ENCODE assay signal across 29 cellular contexts in genomic region chr2:1938986-1939385, GRCh38.
A peak's percentile ranks its signal among the peaks of the same experiment; 100 is the strongest.
DNase-seq lines count a peak whose midpoint lies in the region; TF ChIP-seq lines count a peak whose summit lies in the region.
"Had no signal": no experiment of that assay in that cellular context is flagged by ENCODE, and none has a peak within 500 bp of the region (broad histone marks: within the 10 kb centered on the region; RNA-seq: fewer than 3 reads in every experiment).

No MANE protein-coding gene starts in this region.

- H3K9ac ChIP-seq in mesenchymal stem cell (ENCODE audit: low read length): no peak overlapping the region
- H3K9ac ChIP-seq: BLaER1; BLaER1 treated with 17β-estradiol and CSF1 and Interleukin-3, amounts not matched to agents 10 nM and 100 nM had no signal

- no peak overlapping the region for H3K23ac ChIP-seq in mesenchymal stem cell (ENCODE audit: low read length in 2 of 2)

- no peak overlapping the region for H4K91ac ChIP-seq in mesenchymal stem cell (ENCODE audit: low read length)

- H3K4me1 ChIP-seq in mesenchymal stem cell (ENCODE audit: control insufficient read depth, insufficient read depth, low read depth, low read length): peaks cover 8% of the 10 kb centered on the region
- no peaks in the 10 kb centered on the region for H3K4me1 ChIP-seq in sigmoid colon
- H3K4me1 ChIP-seq: A549, BE2C, BLaER1, Caco-2 had no signal

- no peak overlapping the region for H2BK15ac ChIP-seq in mesenchymal stem cell (ENCODE audit: low read depth, poor library complexity, severe bottlenecking)

- H3K4me3 ChIP-seq in mesenchymal stem cell (ENCODE audit: insufficient read depth in 1 of 2, low read depth in 1 of 2, low read length in 2 of 2) (no peak overlapping the region), sigmoid colon (no peak overlapping the region)
- H3K4me3 ChIP-seq: A549; BLaER1; BLaER1 treated with 17β-estradiol and CSF1 and Interleukin-3, amounts not matched to agents 10 nM and 100 nM had no signal

- no peak overlapping the region for H3K27ac ChIP-seq in mesenchymal stem cell (ENCODE audit: low read length, poor library complexity, severe bottlenecking)
- no peak overlapping the region for H3K27ac ChIP-seq in sigmoid colon
- H3K27ac ChIP-seq: 22Rv1; A549; BLaER1; BLaER1 treated with 17β-estradiol and CSF1 and Interleukin-3, amounts not matched to agents 10 nM and 100 nM; C4-2B had no signal

- WGBS in mesenchymal stem cell: 83% methylated on average over 17 of the region's 17 CpGs
- whole genome bisulfite sequencing in sigmoid colon, 2 donors: 80 to 86% methylated on average over 17 of the region's 17 CpGs

- intact Hi-C loops in sigmoid colon (cut with DNase I): no loop called here

- no peak for TF ChIP-seq POLR2A in sigmoid colon (IDR thresholded peaks at IDR 0.05)

- H3K14ac ChIP-seq in mesenchymal stem cell (ENCODE audit: low read length in 2 of 2): no peak overlapping the region

- H2BK5ac ChIP-seq in mesenchymal stem cell (ENCODE audit: low read depth, low read length, poor library complexity, severe bottlenecking): no peak overlapping the region

- no peak overlapping the region for H2AFZ ChIP-seq in mesenchymal stem cell (ENCODE audit: low read depth, low read length)

- no peak for TF ChIP-seq EP300 in sigmoid colon (IDR thresholded peaks at IDR 0.05)

- no peak overlapping the region for H2BK120ac ChIP-seq in mesenchymal stem cell (ENCODE audit: low read depth, low read length)

- H3K4ac ChIP-seq in mesenchymal stem cell (ENCODE audit: low read depth in 1 of 2, low read length in 2 of 2): no peak overlapping the region

- H3K18ac ChIP-seq in mesenchymal stem cell (ENCODE audit: low read depth in 1 of 2, low read length in 2 of 2): no peak overlapping the region

- H2AK5ac ChIP-seq in mesenchymal stem cell (ENCODE audit: low read length, severe bottlenecking): peak overlapping the region; percentile 1

- no peaks in the 10 kb centered on the region for H3K79me1 ChIP-seq in mesenchymal stem cell (replicated peaks; ENCODE audit: low read length, poor library complexity, severe bottlenecking)

- H4K8ac ChIP-seq in mesenchymal stem cell (ENCODE audit: low read length): no peak overlapping the region

- H2BK12ac ChIP-seq in mesenchymal stem cell (ENCODE audit: low read length in 2 of 2): no peak overlapping the region

- DNase-seq in NCI-H146 (lab: John Stamatoyannopoulos, UW): peak; percentile 13
- no peak for DNase-seq in NCI-H146 treated with DMSO at 0.1 percent for 48 hours (lab: John Stamatoyannopoulos, UW; ENCODE audit: unreplicated experiment)
- DNase-seq in mesenchymal stem cell: no peak
- DNase-seq in sigmoid colon: peak; percentile 33
- no peak for DNase-seq in activated CD4-positive, alpha-beta T cell treated with anti-CD3 and anti-CD28 coated beads for 48 hours
- DNase-seq in NCI-H2107 (lab: John Stamatoyannopoulos, UW): no peak
- DNase-seq: 8988T; ACHN; AML-193; BE2C; C1 segment of cervical spinal cord; Caco-2; Calu3; CD4-positive, alpha-beta memory T cell; CD4-positive, alpha-beta T cell; CD4-positive, CD25-positive, alpha-beta regulatory T cell; CD8-positive, alpha-beta memory T cell; CD8-positive, alpha-beta T cell; COR-L47; DMS 273 treated with DMSO at 0.1 percent for 48 hours; DMS153; DMS53; DND-41; EL had no signal

- H3K9me3 ChIP-seq in mesenchymal stem cell (ENCODE audit: control insufficient read depth, low read length): no peaks in the 10 kb centered on the region
- H3K9me3 ChIP-seq in sigmoid colon: no peaks in the 10 kb centered on the region
- H3K9me3 ChIP-seq: A549; BE2C; BLaER1; BLaER1 treated with 17β-estradiol and CSF1 and Interleukin-3, amounts not matched to agents 10 nM and 100 nM; Caco-2 had no signal

- H3K36me3 ChIP-seq in mesenchymal stem cell (ENCODE audit: control insufficient read depth in 1 of 2, insufficient read depth in 2 of 2, low read depth in 1 of 2, low read length in 2 of 2) (no peaks in the 10 kb centered on the region), sigmoid colon (no peaks in the 10 kb centered on the region)
- H3K36me3 ChIP-seq: BE2C; BLaER1; BLaER1 treated with 17β-estradiol and CSF1 and Interleukin-3, amounts not matched to agents 10 nM and 100 nM had no signal

- no peak overlapping the region for H3K4me2 ChIP-seq in mesenchymal stem cell (ENCODE audit: low read length, poor library complexity, severe bottlenecking)
- H3K4me2 ChIP-seq: A549; BLaER1; BLaER1 treated with 17β-estradiol and CSF1 and Interleukin-3, amounts not matched to agents 10 nM and 100 nM had no signal

- no peak for TF ChIP-seq CTCF in sigmoid colon (IDR thresholded peaks at IDR 0.05)

- H3K27me3 ChIP-seq in mesenchymal stem cell (ENCODE audit: control insufficient read depth in 1 of 2, insufficient read depth in 1 of 2, low read length in 2 of 2) (no peaks in the 10 kb centered on the region), sigmoid colon (no peaks in the 10 kb centered on the region)
- H3K27me3 ChIP-seq: BE2C; BLaER1; BLaER1 treated with 17β-estradiol and CSF1 and Interleukin-3, amounts not matched to agents 10 nM and 100 nM had no signal

Comparison
In these comparisons a context has a peak if more than half of its experiments do, and no peak if none do; other contexts are left out.
1. DNase-seq: peak in NCI-H146 (single experiment) and sigmoid colon (single experiment); none in NCI-H146 treated with DMSO at 0.1 percent for 48 hours (single experiment), mesenchymal stem cell (single experiment), activated CD4-positive, alpha-beta T cell treated with anti-CD3 and anti-CD28 coated beads for 48 hours (single experiment) and NCI-H2107 (single experiment).